8 cellular contexts compared by ENCODE assay signal in the genomic region with DNA sequence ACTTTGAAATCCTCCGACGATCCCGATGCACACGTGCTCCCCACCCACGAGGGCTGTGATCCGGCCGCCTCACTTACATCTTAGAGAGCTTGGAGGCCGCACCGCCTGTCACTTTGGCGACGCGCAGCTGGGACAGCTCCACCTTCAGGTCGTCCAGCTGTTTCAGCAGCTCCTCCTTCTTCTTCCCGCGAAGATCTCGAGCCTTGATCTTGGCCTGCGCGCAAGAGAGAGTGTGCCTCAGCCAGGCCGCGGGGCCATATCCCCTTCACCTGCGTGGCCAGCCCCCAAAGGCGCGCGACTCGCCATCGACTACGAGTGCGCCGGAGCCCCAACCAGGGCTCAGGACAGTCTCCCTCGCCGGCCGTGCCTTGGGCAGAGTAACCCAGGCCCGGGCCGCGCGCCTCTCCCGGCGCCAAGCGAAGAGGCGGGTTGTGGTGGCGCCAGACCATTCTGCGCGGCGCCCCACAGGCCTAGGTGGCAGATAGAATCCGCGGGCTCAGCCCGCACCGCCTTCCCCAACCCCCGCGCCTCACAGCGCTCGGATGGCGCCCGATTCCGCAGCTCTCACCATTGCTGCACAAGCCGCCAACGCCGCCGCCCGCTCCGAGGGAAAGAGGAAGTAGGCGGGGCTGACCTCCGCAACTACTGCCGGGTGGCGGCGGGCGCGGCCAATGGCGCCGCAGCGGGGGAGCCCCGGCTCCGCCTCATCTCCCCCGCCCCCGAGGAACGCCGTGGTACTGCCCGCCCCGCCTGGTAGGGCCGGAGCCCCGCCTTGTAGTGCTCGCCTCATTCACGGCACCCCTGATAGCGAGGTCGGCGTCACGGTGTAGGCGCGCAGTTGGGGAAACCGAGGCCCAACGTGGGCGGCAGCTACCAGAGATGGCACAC. TPM values are rescaled to one million over a fixed set of nuclear protein-coding genes. Genes with fewer than 3 reads are reported as not detected.
DNase-seq lines count a peak whose midpoint lies in the region; ATAC-seq and TF ChIP-seq lines count a peak whose summit lies in the region.

A gene (plus strand): TSS at position 789 of the 888 bp plus-strand sequence. CDS start 7,161 bp downstream, outside the sequence.
A gene (minus strand): TSS at position 616 of the 888 bp plus-strand sequence. CDS start 45 bp downstream, at position 571.

- peak within 1 kb of the TSS; percentile 97 for H3K4me2 ChIP-seq in PC-9

- peak; percentile 91 for ATAC-seq in GM21737 (IDR thresholded peaks at IDR 0.05; ENCODE audit: unreplicated experiment)

- H3K27ac ChIP-seq in PC-9: peak within 1 kb of the TSS; percentile 93

- peaks cover 35% of the 10 kb centered on the region for H3K36me3 ChIP-seq in PC-9 (ENCODE audit: low read depth)
- peaks cover 21% of the 10 kb centered on the region for H3K36me3 ChIP-seq in mucosa of stomach (ENCODE audit: control insufficient read depth, insufficient read depth, low read length)

- no TSS peak for BruUV-seq in PC-9 (replicated peaks; lab: Mats Ljungman, UMichigan)

- H3K79me2 ChIP-seq in PC-9 (ENCODE audit: low read depth): peaks cover 34% of the 10 kb centered on the region

- H2AFZ ChIP-seq in PC-9: peak within 1 kb of the TSS; percentile 91

- peak within 1 kb of the TSS; percentile 75 for H3K9ac ChIP-seq in mucosa of stomach (ENCODE audit: low read length)

- H4K20me1 ChIP-seq in PC-9 (ENCODE audit: insufficient read depth): peaks cover 46% of the 10 kb centered on the region

- POLR2A ChIA-PET in PC-9 (lab: Charles Lee; ENCODE audit: unreplicated experiment): interaction anchor here (0.5 to 1.0 kb wide), 6 partner anchors 11 to 83 kb away, joined by 3 to 23 read pairs (median 4); no protein-coding TSS in a partner anchor

- intact Hi-C loops in PC-9 (cut with micrococcal nuclease; ENCODE audit: unreplicated experiment): loop anchor here (1.0 to 5.0 kb wide), 3 partner anchors 9 to 282 kb away; a partner anchor contains a TSS

- H3K9me2 ChIP-seq in PC-9 (ENCODE audit: insufficient read depth): no peaks in the 10 kb centered on the region

- TF ChIP-seq CTCF in PC-9 (conservative IDR thresholded peaks at IDR 0.05) (no peak; the same call in 1 of the 2 replicates), epithelial cell of proximal tubule (conservative IDR thresholded peaks at IDR 0.05; ENCODE audit: low read depth, low read length) (peak; percentile 43)

- H3K27me3 ChIP-seq in PC-9 (ENCODE audit: insufficient read depth, low read depth) (no peaks in the 10 kb centered on the region), mucosa of stomach (ENCODE audit: control insufficient read depth, insufficient read depth, low read length) (no peaks in the 10 kb centered on the region)

- H3K4me1 ChIP-seq in PC-9 (replicated peaks; ENCODE audit: insufficient read depth): peaks cover 44% of the 10 kb centered on the region
- peaks cover 22% of the 10 kb centered on the region for H3K4me1 ChIP-seq in mucosa of stomach (ENCODE audit: control insufficient read depth, insufficient read depth, low read length)

- H3K9me3 ChIP-seq in PC-9 (ENCODE audit: insufficient read depth, low read depth) (no peaks in the 10 kb centered on the region), mucosa of stomach (ENCODE audit: control insufficient read depth, low read length) (no peaks in the 10 kb centered on the region)

- H3F3A ChIP-seq in PC-9 (ENCODE audit: insufficient read depth, low read depth): peaks cover 75% of the 10 kb centered on the region

- DNase-seq in DMS79 (lab: John Stamatoyannopoulos, UW) (peak; percentile 85), KG1 (lab: John Stamatoyannopoulos, UW) (peak; percentile 91), PC-9 (peak; percentile 79 to 96), epithelial cell of proximal tubule (ENCODE audit: low read depth) (no peak)
- DNase-seq in activated T-cell treated with anti-CD3 and anti-CD28 coated beads, Interleukin-2, amount 50 U/mL, for 1 hour: peak; percentile 95
- peak; percentile 88 to 90 for DNase-seq in stimulated activated CD8-positive, alpha-beta memory T cell treated with anti-CD3 and anti-CD28 coated beads, Interleukin-7, amount 100 ng/mL, for 1 hour (ENCODE audit: low read depth in 2 of 2)

- CTCF ChIA-PET in PC-9 (lab: Charles Lee): interaction anchor here (0.6 to 1.8 kb wide), 7 partner anchors 9 to 515 kb away, joined by 3 to 7 read pairs (median 3); a partner anchor contains a TSS

- H3K4me3 ChIP-seq in PC-9 (peak within 1 kb of the TSS; percentile 97), epithelial cell of proximal tubule (ENCODE audit: low read depth, low read length) (peak within 1 kb of the TSS; percentile 90), mucosa of stomach (ENCODE audit: low read length) (peak within 1 kb of the TSS; percentile 82)

RNA-seq across cellular contexts. Expression of the first gene that starts in this region (rescaled TPM):
- total RNA-seq in PC-9 (2021): 71.0 and 84.4 TPM in 2 replicates
- 53.3 and 55.5 TPM in 2 replicates for total RNA-seq in epithelial cell of proximal tubule

RNA-seq across cellular contexts. Expression of the second gene that starts in this region (rescaled TPM):
- total RNA-seq in PC-9 (2021) (2,125 and 2,313 TPM in 2 replicates), epithelial cell of proximal tubule (2,998 and 3,916 TPM in 2 replicates)
